ENCODE assay signal across 1 cellular context in genomic region chr7:151551820-151552219, GRCh38.
TF ChIP-seq lines count a peak whose summit lies in the region.

No MANE protein-coding gene starts in this region.

TF ChIP-seq in IMR-90, 13 proteins besides CTCF, POLR2A, EP300 and RAD21 (continued from another document):
- TF ChIP-seq ELK1 (IDR thresholded peaks at IDR 0.05; ENCODE audit: borderline replicate concordance, low read depth, low read length) (no peak), FOS (IDR thresholded peaks at IDR 0.05; ENCODE audit: low read depth, low read length) (no peak)
TF ChIP-seq in IMR-90: peak in this region for 0.
